In the genomic region with DNA sequence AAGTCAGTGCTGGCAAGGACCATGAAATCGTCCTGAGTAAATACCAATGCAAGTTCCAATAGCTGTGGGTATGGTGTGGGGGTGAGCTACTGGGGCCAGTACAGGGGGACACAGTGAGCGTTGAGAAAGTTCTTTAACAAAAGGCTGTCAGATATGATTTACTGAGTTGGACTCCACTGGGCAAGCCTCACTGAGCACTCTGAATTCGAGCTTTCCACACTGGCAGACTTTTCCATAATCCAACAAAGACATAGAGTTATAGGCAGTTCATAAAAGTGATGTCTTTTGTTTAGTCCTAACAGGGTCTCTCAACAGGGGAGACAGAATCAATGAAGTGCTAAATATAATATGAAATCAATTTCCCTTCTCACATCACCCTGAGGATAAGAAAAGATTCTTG, we compare ENCODE assay signal across 15 cellular contexts.
DNase-seq lines count a peak whose midpoint lies in the region; ATAC-seq and TF ChIP-seq lines count a peak whose summit lies in the region.
"Had no signal": no experiment of that assay in that cellular context is flagged by ENCODE, and none has a peak within 500 bp of the region (broad histone marks: within the 10 kb centered on the region; RNA-seq: fewer than 3 reads in every experiment).

No MANE protein-coding gene starts in this region.

- no peaks in the 10 kb centered on the region for H3F3A ChIP-seq in PC-9 (ENCODE audit: insufficient read depth, low read depth)
- no peaks in the 10 kb centered on the region for H3F3A ChIP-seq in neural progenitor cell (ENCODE audit: low read depth)

- no peak for DNase-seq in PC-9
- peak; percentile 8 for DNase-seq in kidney glomerular epithelial cell (lab: John Stamatoyannopoulos, UW)
- DNase-seq in neural progenitor cell (ENCODE audit: low spot score), result no peak
- no peak for DNase-seq in NCI-H2196 (lab: John Stamatoyannopoulos, UW; ENCODE audit: unreplicated experiment)
- DNase-seq in lower lobe of right lung, result no peak
- DNase-seq: ACHN; CD4-positive, CD25-positive, alpha-beta regulatory T cell; DMS53; GF-D8; H7 had no signal

- H3K9ac ChIP-seq in neural progenitor cell, result no peak overlapping the region
- H3K9ac ChIP-seq: BLaER1 treated with 17β-estradiol and CSF1 and Interleukin-3, amounts not matched to agents 10 nM and 100 nM had no signal

- CTCF ChIA-PET in PC-9 (lab: Charles Lee), result no interaction called here

- intact Hi-C loops in PC-9 (cut with micrococcal nuclease; ENCODE audit: unreplicated experiment), result no loop called here
- intact Hi-C loops in lower lobe of right lung (cut with DNase I), result no loop called here

- no peaks in the 10 kb centered on the region for H3K36me3 Mint-ChIP-seq in neural progenitor cell
- H3K36me3 Mint-ChIP-seq: CD4-positive, CD25-positive, alpha-beta regulatory T cell; IgD-negative memory B cell had no signal

- no peaks in the 10 kb centered on the region for H3K79me2 ChIP-seq in PC-9 (ENCODE audit: low read depth)
- no peaks in the 10 kb centered on the region for H3K79me2 ChIP-seq in neural progenitor cell (ENCODE audit: low read depth)

- peak overlapping the region; percentile 70 for H3K27ac Mint-ChIP-seq in neural progenitor cell
- H3K27ac Mint-ChIP-seq: CD4-positive, CD25-positive, alpha-beta regulatory T cell; GM23338; IgD-negative memory B cell had no signal

- no peaks in the 10 kb centered on the region for H3K27me3 Mint-ChIP-seq in neural progenitor cell (ENCODE audit: insufficient read depth, low read depth)
- H3K27me3 Mint-ChIP-seq: CD4-positive, CD25-positive, alpha-beta regulatory T cell; IgD-negative memory B cell had no signal

- H3K9me2 ChIP-seq in PC-9 (ENCODE audit: insufficient read depth), result no peaks in the 10 kb centered on the region

- ATAC-seq in GM19467 (IDR thresholded peaks at IDR 0.05; ENCODE audit: unreplicated experiment) (no peak), lower lobe of right lung (no peak), HG03432 (IDR thresholded peaks at IDR 0.05; ENCODE audit: unreplicated experiment) (no peak)
- ATAC-seq: GM23338 had no signal

- H3K36me3 ChIP-seq in PC-9 (ENCODE audit: low read depth) (no peaks in the 10 kb centered on the region), neural progenitor cell (no peaks in the 10 kb centered on the region), lower lobe of right lung (no peaks in the 10 kb centered on the region)
- H3K36me3 ChIP-seq: BLaER1 treated with 17β-estradiol and CSF1 and Interleukin-3, amounts not matched to agents 10 nM and 100 nM had no signal

- no peak overlapping the region for H3K4me3 Mint-ChIP-seq in neural progenitor cell
- H3K4me3 Mint-ChIP-seq: CD4-positive, CD25-positive, alpha-beta regulatory T cell; GM23338; IgD-negative memory B cell had no signal

- TF ChIP-seq CTCF in PC-9 (conservative IDR thresholded peaks at IDR 0.05) (no peak), neural progenitor cell (IDR thresholded peaks at IDR 0.05) (no peak), lower lobe of right lung (IDR thresholded peaks at IDR 0.05) (no peak)

- no peaks in the 10 kb centered on the region for H3K9me3 ChIP-seq in PC-9 (ENCODE audit: insufficient read depth, low read depth)
- no peaks in the 10 kb centered on the region for H3K9me3 ChIP-seq in neural progenitor cell (ENCODE audit: low read depth)
- H3K9me3 ChIP-seq in lower lobe of right lung, result no peaks in the 10 kb centered on the region
- H3K9me3 ChIP-seq: BLaER1 treated with 17β-estradiol and CSF1 and Interleukin-3, amounts not matched to agents 10 nM and 100 nM had no signal

- H3K4me3 ChIP-seq in PC-9 (no peak overlapping the region), neural progenitor cell (no peak overlapping the region), lower lobe of right lung (no peak overlapping the region)
- H3K4me3 ChIP-seq: BLaER1 treated with 17β-estradiol and CSF1 and Interleukin-3, amounts not matched to agents 10 nM and 100 nM; GM23338 had no signal

- H2AFZ ChIP-seq in PC-9 (0 out of 2 replicates have a peak overlapping the region, but pooled peaks have one; percentile 7), neural progenitor cell (replicated peaks) (no peak overlapping the region)
- H2AFZ ChIP-seq: GM23338 had no signal

- H3K4me1 ChIP-seq in PC-9 (replicated peaks; ENCODE audit: insufficient read depth) (no peaks in the 10 kb centered on the region), neural progenitor cell (no peaks in the 10 kb centered on the region), lower lobe of right lung (no peaks in the 10 kb centered on the region)

- peaks cover 56% of the 10 kb centered on the region for H3K4me1 Mint-ChIP-seq in neural progenitor cell
- H3K4me1 Mint-ChIP-seq: CD4-positive, CD25-positive, alpha-beta regulatory T cell; GM23338; IgD-negative memory B cell had no signal

- H3K4me2 ChIP-seq in PC-9 (no peak overlapping the region), neural progenitor cell (no peak overlapping the region)
- H3K4me2 ChIP-seq: BLaER1 treated with 17β-estradiol and CSF1 and Interleukin-3, amounts not matched to agents 10 nM and 100 nM; GM23338 had no signal

- no peaks in the 10 kb centered on the region for H3K27me3 ChIP-seq in PC-9 (ENCODE audit: insufficient read depth, low read depth)
- H3K27me3 ChIP-seq in neural progenitor cell, result no peaks in the 10 kb centered on the region
- no peaks in the 10 kb centered on the region for H3K27me3 ChIP-seq in lower lobe of right lung (ENCODE audit: low read depth)
- H3K27me3 ChIP-seq: BLaER1 treated with 17β-estradiol and CSF1 and Interleukin-3, amounts not matched to agents 10 nM and 100 nM had no signal

- no TSS peak for BruUV-seq in PC-9 (replicated peaks; lab: Mats Ljungman, UMichigan)

- no peaks in the 10 kb centered on the region for H3K9me3 Mint-ChIP-seq in neural progenitor cell
- H3K9me3 Mint-ChIP-seq: GM23338, IgD-negative memory B cell had no signal

- no peak overlapping the region for H3K27ac ChIP-seq in PC-9
- no peak overlapping the region for H3K27ac ChIP-seq in neural progenitor cell
- no peak overlapping the region for H3K27ac ChIP-seq in lower lobe of right lung
- H3K27ac ChIP-seq: BLaER1 treated with 17β-estradiol and CSF1 and Interleukin-3, amounts not matched to agents 10 nM and 100 nM had no signal

- POLR2A ChIA-PET in PC-9 (lab: Charles Lee; ENCODE audit: unreplicated experiment), result no interaction called here

- H4K20me1 ChIP-seq in PC-9 (ENCODE audit: insufficient read depth) (no peaks in the 10 kb centered on the region), neural progenitor cell (ENCODE audit: low read depth) (no peaks in the 10 kb centered on the region)
- H4K20me1 ChIP-seq: BLaER1 treated with 17β-estradiol and CSF1 and Interleukin-3, amounts not matched to agents 10 nM and 100 nM had no signal
